Comparison of ENCODE assay signal across 23 cellular contexts in the genomic region with DNA sequence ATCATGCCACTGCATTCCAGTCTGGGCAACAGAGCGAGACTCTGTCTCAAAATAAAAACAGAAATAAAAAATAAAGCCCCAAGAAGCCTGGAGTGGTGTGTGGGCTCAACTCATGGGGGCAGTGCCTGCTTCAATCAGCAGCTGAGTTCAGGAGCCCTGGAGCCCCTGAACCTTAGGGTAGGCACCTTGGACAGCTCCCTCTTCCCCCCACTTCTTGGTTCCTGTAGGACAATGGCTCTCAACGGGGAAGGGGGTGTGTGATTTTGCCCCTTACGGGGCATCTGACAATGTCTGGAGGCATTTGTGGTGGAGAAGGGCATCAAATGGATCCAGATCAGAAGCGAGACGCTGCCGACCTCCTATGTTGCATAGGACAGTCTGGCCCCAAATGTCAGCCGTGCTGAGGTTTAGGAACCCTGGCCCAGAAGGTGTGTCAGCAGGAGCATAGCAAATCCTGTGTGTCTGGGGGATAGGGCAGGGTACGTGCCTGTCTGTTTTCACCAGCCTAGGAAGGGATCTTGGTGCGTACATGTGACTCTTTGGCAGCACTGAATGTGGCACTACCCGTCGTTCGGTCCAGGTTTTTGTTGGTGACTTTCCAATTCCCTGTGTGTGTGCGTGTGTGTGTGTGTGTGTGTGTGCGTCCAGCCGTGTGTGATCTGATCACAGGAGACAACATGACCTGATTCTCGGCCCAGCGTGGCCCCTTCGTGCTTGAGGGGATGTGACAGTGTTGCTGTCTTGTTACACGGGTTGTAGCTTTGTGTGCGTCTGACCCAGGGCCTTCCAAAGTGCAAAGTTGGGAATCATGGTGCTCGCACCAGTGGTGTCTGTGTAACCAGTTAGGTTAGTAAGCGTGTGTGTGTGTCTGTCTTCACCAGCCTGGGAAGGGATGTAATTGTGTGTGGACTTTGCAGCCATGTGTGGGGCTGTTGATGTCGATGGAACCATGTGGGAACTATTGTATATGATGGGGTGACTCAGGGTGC. TPM values are rescaled to one million over a fixed set of nuclear protein-coding genes. Genes with fewer than 3 reads are reported as not detected.
A peak's percentile ranks its signal among the peaks of the same experiment; 100 is the strongest.
DNase-seq lines count a peak whose midpoint lies in the region; ATAC-seq, FAIRE-seq and TF ChIP-seq lines count a peak whose summit lies in the region.
"Had no signal": no experiment of that assay in that cellular context is flagged by ENCODE, and none has a peak within 500 bp of the region (broad histone marks: within the 10 kb centered on the region; RNA-seq: fewer than 3 reads in every experiment).

No MANE protein-coding gene starts in this region.

- peaks cover 19% of the 10 kb centered on the region for H3K27me3 Mint-ChIP-seq in neural crest cell (ENCODE audit: low read depth)
- peaks cover 21 to 43% of the 10 kb centered on the region in 2 donors for H3K27me3 Mint-ChIP-seq in CD8-positive, alpha-beta memory T cell

- no peaks in the 10 kb centered on the region for H4K20me1 ChIP-seq in HCT116 (ENCODE audit: insufficient read depth)
- H4K20me1 ChIP-seq in GM12878 (ENCODE audit: control insufficient read depth, insufficient read depth) = no peaks in the 10 kb centered on the region

- ATAC-seq in HCT116 (no peak), GM12878 (no peak)
- ATAC-seq: activated naive CD8-positive, alpha-beta T cell treated with anti-CD3 and anti-CD28 coated beads, Interleukin-2, amount 50 U/mL, for 24 hours; body of pancreas had no signal

- peaks cover 8% of the 10 kb centered on the region; the same call in 1 of the 2 replicates for H3K27me3 ChIP-seq in HCT116 (ENCODE audit: insufficient read depth, low read length)
- H3K27me3 ChIP-seq in GM12878 (replicated peaks in 1 of 2; ENCODE audit: control insufficient read depth in 2 of 2, insufficient read depth in 2 of 2, low read length in 1 of 2) = peaks cover 0 to 5% of the 10 kb centered on the region in 2 experiments; a peak in 1 of 4 replicates
- no peaks in the 10 kb centered on the region for H3K27me3 ChIP-seq in CD8-positive, alpha-beta memory T cell (ENCODE audit: insufficient read depth, low read length, poor library complexity, severe bottlenecking)
- H3K27me3 ChIP-seq: body of pancreas had no signal

- H3K9ac ChIP-seq in HCT116 (ENCODE audit: low read length) (no peak overlapping the region), GM12878 (ENCODE audit: control insufficient read depth, insufficient read depth, low read length) (no peak overlapping the region)

- H3K4me3 Mint-ChIP-seq in neural crest cell = no peak overlapping the region
- no peak overlapping the region for H3K4me3 Mint-ChIP-seq in CD8-positive, alpha-beta memory T cell
- H3K4me3 Mint-ChIP-seq: activated CD4-positive, alpha-beta memory T cell treated with anti-CD3 and anti-CD28 coated beads for 36 hours; activated naive CD8-positive, alpha-beta T cell treated with anti-CD3 and anti-CD28 coated beads, Interleukin-2, amount 50 U/mL, for 24 hours; memory B cell; type B pancreatic cell had no signal

- CTCF ChIA-PET in HCT116 (lab: Charles Lee) (no interaction called here), GM12878 (lab: Yijun Ruan, JAX) (no interaction called here)
- CTCF ChIA-PET in CD8-positive, alpha-beta memory T cell (lab: Charles Lee) = no interaction called here

- in situ Hi-C loops in GM12878 (cut with MboI) = no loop called here

- no peak overlapping the region for H3K4me3 ChIP-seq in HCT116 (replicated peaks in 1 of 2; ENCODE audit: low read depth in 1 of 2, low read length in 2 of 2)
- H3K4me3 ChIP-seq in GM12878 = no peak overlapping the region
- no peak overlapping the region for H3K4me3 ChIP-seq in CD8-positive, alpha-beta memory T cell (ENCODE audit: low read length)
- H3K4me3 ChIP-seq: body of pancreas, coronary artery, prostate gland had no signal

- 29% methylated on average over 23 of the region's 23 CpGs for WGBS in GM12878 (ENCODE audit: insufficient coverage, insufficient replicate concordance, low lambda C conversion rate, missing lambda C conversion rate)

- H3K9me2 ChIP-seq in HCT116 (ENCODE audit: insufficient read depth) = no peaks in the 10 kb centered on the region

- H2AFZ ChIP-seq in HCT116 (ENCODE audit: low read depth, low read length, poor library complexity, severe bottlenecking) (no peak overlapping the region), GM12878 (ENCODE audit: control insufficient read depth, low read depth, low read length) (no peak overlapping the region)

- H3K79me2 ChIP-seq in HCT116 (ENCODE audit: insufficient read depth, low read length) = no peaks in the 10 kb centered on the region
- no peaks in the 10 kb centered on the region for H3K79me2 ChIP-seq in GM12878 (ENCODE audit: control insufficient read depth, insufficient read depth, low read length)

- intact Hi-C loops in HCT116 (cut with micrococcal nuclease) = no loop called here
- intact Hi-C loops in GM12878 (cut with micrococcal nuclease; ENCODE audit: unreplicated experiment) = no loop called here

- no peak for FAIRE-seq in GM12878 (lab: Jason Lieb, UNC)
- FAIRE-seq: endometrium, small intestine had no signal

- no peaks in the 10 kb centered on the region for H3K36me3 ChIP-seq in HCT116 (ENCODE audit: control insufficient read depth in 1 of 2, insufficient read depth in 2 of 2, low read length in 2 of 2)
- H3K36me3 ChIP-seq in GM12878 (ENCODE audit: control insufficient read depth in 2 of 2, insufficient read depth in 2 of 2, low read length in 1 of 2) = no peaks in the 10 kb centered on the region
- no peaks in the 10 kb centered on the region for H3K36me3 ChIP-seq in CD8-positive, alpha-beta memory T cell (ENCODE audit: insufficient read depth, low read length)
- H3K36me3 ChIP-seq: prostate gland had no signal

- BruUV-seq in HCT116 (replicated peaks; lab: Mats Ljungman, UMichigan) (no TSS peak), GM12878 (replicated peaks; lab: Mats Ljungman, UMichigan) (no TSS peak)

- H3K9me3 ChIP-seq in HCT116 (ENCODE audit: control insufficient read depth in 1 of 2, insufficient read depth in 1 of 2, low read depth in 1 of 2, low read length in 2 of 2) = no peaks in the 10 kb centered on the region; a peak in 1 of 4 replicates
- H3K9me3 ChIP-seq in GM12878 (replicated peaks; ENCODE audit: control insufficient read depth, insufficient read depth, low read length) = no peaks in the 10 kb centered on the region; the same call in 2 of the 3 replicates
- no peaks in the 10 kb centered on the region for H3K9me3 ChIP-seq in CD8-positive, alpha-beta memory T cell (ENCODE audit: low read length)
- H3K9me3 ChIP-seq: body of pancreas, prostate gland had no signal

- peaks cover 3% of the 10 kb centered on the region for H3K36me3 Mint-ChIP-seq in neural crest cell (ENCODE audit: low read depth)
- H3K36me3 Mint-ChIP-seq in CD8-positive, alpha-beta memory T cell = peaks cover 0 to 4% (median 0%) of the 10 kb centered on the region in 3 donors
- H3K36me3 Mint-ChIP-seq: activated CD4-positive, alpha-beta memory T cell treated with anti-CD3 and anti-CD28 coated beads for 36 hours; memory B cell; type B pancreatic cell had no signal

- TF ChIP-seq RAD21 in HCT116 (IDR thresholded peaks at IDR 0.05; ENCODE audit: low read depth) (no peak), GM12878 (IDR thresholded peaks at IDR 0.05; ENCODE audit: insufficient read depth, low read depth, low read length) (no peak)

- H3K4me1 ChIP-seq in HCT116 (ENCODE audit: control insufficient read depth in 1 of 2, insufficient read depth in 2 of 2, low read length in 2 of 2) (no peaks in the 10 kb centered on the region), GM12878 (ENCODE audit: control insufficient read depth, insufficient read depth, low read length) (no peaks in the 10 kb centered on the region)
- H3K4me1 ChIP-seq in CD8-positive, alpha-beta memory T cell (ENCODE audit: insufficient read depth, low read length) = no peaks in the 10 kb centered on the region
- H3K4me1 ChIP-seq: body of pancreas, prostate gland had no signal

- peaks cover 6% of the 10 kb centered on the region for H3K4me1 Mint-ChIP-seq in neural crest cell
- peaks cover 0 to 2% (median 0%) of the 10 kb centered on the region in 3 donors for H3K4me1 Mint-ChIP-seq in CD8-positive, alpha-beta memory T cell
- H3K4me1 Mint-ChIP-seq: activated naive CD8-positive, alpha-beta T cell treated with anti-CD3 and anti-CD28 coated beads, Interleukin-2, amount 50 U/mL, for 24 hours had no signal

- TF ChIP-seq POLR2A in HCT116 (IDR thresholded peaks at IDR 0.05; ENCODE audit: borderline replicate concordance, extremely low read depth, insufficient read depth, insufficient read length) = no peak
- TF ChIP-seq POLR2A in GM12878 (IDR thresholded peaks at IDR 0.05; ENCODE audit: low read depth, low read length) = no peak

- RAD21 ChIA-PET in HCT116 (lab: Charles Lee; ENCODE audit: low non-redundant PET in 1 of 2, low total read pairs in 2 of 2, uncharacterized antibody in 2 of 2, unreplicated experiment in 2 of 2) (no interaction called here), GM12878 (lab: Charles Lee; ENCODE audit: unreplicated experiment) (no interaction called here)

- no peak overlapping the region for H3K4me2 ChIP-seq in HCT116 (ENCODE audit: low read length)
- no peak overlapping the region for H3K4me2 ChIP-seq in GM12878 (ENCODE audit: control insufficient read depth, insufficient read depth)

- SMC1A ChIA-PET in GM12878 (lab: Charles Lee; ENCODE audit: uncharacterized antibody, unreplicated experiment) = no interaction called here

- no peak for TF ChIP-seq EP300 in GM12878 (IDR thresholded peaks at IDR 0.05; ENCODE audit: borderline replicate concordance in 1 of 2, control insufficient read depth in 1 of 2, low read depth in 2 of 2, low read length in 2 of 2)

- H3K27ac ChIP-seq in HCT116 (ENCODE audit: low read depth, low read length) = no peak overlapping the region
- no peak overlapping the region for H3K27ac ChIP-seq in GM12878 (ENCODE audit: control insufficient read depth, insufficient read depth)
- no peak overlapping the region for H3K27ac ChIP-seq in CD8-positive, alpha-beta memory T cell (ENCODE audit: low read depth, low read length)
- H3K27ac ChIP-seq: body of pancreas, coronary artery, prostate gland had no signal

- peak overlapping the region; percentile 51 for H3K27ac Mint-ChIP-seq in neural crest cell (ENCODE audit: unreplicated experiment)
- H3K27ac Mint-ChIP-seq in CD8-positive, alpha-beta memory T cell = peak overlapping the region in 1 of 8 donors; percentile 43
- H3K27ac Mint-ChIP-seq: activated CD4-positive, alpha-beta memory T cell treated with anti-CD3 and anti-CD28 coated beads for 36 hours; activated naive CD8-positive, alpha-beta T cell treated with anti-CD3 and anti-CD28 coated beads, Interleukin-2, amount 50 U/mL, for 24 hours; memory B cell; type B pancreatic cell had no signal

- peaks cover 4% of the 10 kb centered on the region for H3K9me3 Mint-ChIP-seq in neural crest cell
- H3K9me3 Mint-ChIP-seq in CD8-positive, alpha-beta memory T cell = peaks cover 0 to 7% (median 2%) of the 10 kb centered on the region in 5 donors
- H3K9me3 Mint-ChIP-seq: activated CD4-positive, alpha-beta memory T cell treated with anti-CD3 and anti-CD28 coated beads for 36 hours; type B pancreatic cell had no signal

- POLR2A ChIA-PET in HCT116 (lab: Charles Lee) = no interaction called here
- POLR2A ChIA-PET in GM12878 (lab: Charles Lee) = no interaction called here
- POLR2A ChIA-PET in CD8-positive, alpha-beta memory T cell (lab: Charles Lee) = no interaction called here

- TF ChIP-seq CTCF in HCT116 (IDR thresholded peaks at IDR 0.05 in 2 of 3, conservative IDR thresholded peaks at IDR 0.05 in 1 of 3; ENCODE audit: borderline replicate concordance in 1 of 3, insufficient read depth in 1 of 3, low read depth in 2 of 3, low read length in 2 of 3) (no peak), GM12878 (IDR thresholded peaks at IDR 0.05 in 2 of 3, conservative IDR thresholded peaks at IDR 0.05 in 1 of 3; ENCODE audit: control insufficient read depth in 2 of 3, extremely low read depth in 1 of 3, insufficient read depth in 1 of 3, low read depth in 3 of 3, low read length in 3 of 3) (no peak), neural crest cell (conservative IDR thresholded peaks at IDR 0.05) (no peak)

- DNase-seq in HCT116 (ENCODE audit: low read depth, low spot score) (no peak), GM12878 (ENCODE audit: low read depth, low spot score) (no peak), neural crest cell (ENCODE audit: low read depth, low spot score) (no peak), mesenteric fat pad (ENCODE audit: low spot score) (no peak), GDM1 (lab: John Stamatoyannopoulos, UW) (no peak)
- DNase-seq in CD8-positive, alpha-beta memory T cell = no peak
- DNase-seq: activated CD4-positive, alpha-beta memory T cell treated with anti-CD3 and anti-CD28 coated beads for 36 hours; activated effector memory CD4-positive, alpha-beta T cell treated with anti-CD3 and anti-CD28 coated beads, Interleukin-2, amount 50 U/mL, for 16 hours; activated naive CD8-positive, alpha-beta T cell treated with anti-CD3 and anti-CD28 coated beads, Interleukin-2, amount 50 U/mL, for 24 hours; body of pancreas; DMS53; NCI-H1105; NCI-H2081; NCI-H446 treated with DMSO at 0.1 percent for 48 hours; small intestine had no signal

RNA-seq across cellular contexts. Expression of gene IGLON5, which starts 7.5 kb away (rescaled TPM):
- total RNA-seq in HCT116 (2021; ENCODE audit: unreplicated experiment) = not detected
- polyA plus RNA-seq in HCT116 (2012) = 0.07 and 0.12 TPM in 2 replicates
- not detected in 2 replicates for total RNA-seq in GM12878 (2013; cell fraction: nucleolus; rRNA removed)
- total RNA-seq in GM12878 (2014; rRNA removed) = not detected in 2 replicates
- not detected in 2 replicates for total RNA-seq in GM12878 (2014; rRNA removed; fragmentation: Illumina TruSeq; extraction: Trizol)
- total RNA-seq in GM12878 (2021) = not detected in 2 replicates
- polyA plus RNA-seq in GM12878 (2011; ENCODE audit: low read depth) = not detected
- polyA plus RNA-seq in GM12878 (2011; rRNA removed) = not detected in 2 replicates
- not detected in 2 replicates for polyA plus RNA-seq in GM12878 (2011; cell fraction: cytosol; rRNA removed)
- polyA plus RNA-seq in GM12878 (2011; cell fraction: nucleus; rRNA removed) = not detected in 2 replicates
- 0.04 and 0.07 TPM in 2 replicates for polyA plus RNA-seq in GM12878 (2012)
- not detected in 2 replicates for polyA plus RNA-seq in GM12878 (2014; fragmentation: Illumina TruSeq; extraction: Trizol)
- not detected for polyA plus RNA-seq in GM12878 (2014; fragmentation: Nextera tagmentation; extraction: Ambion mirVana)
- not detected in 2 replicates for polyA plus RNA-seq in GM12878 (2014; rRNA removed)
- not detected for polyA plus RNA-seq in GM12878 (2016; fragmentation: Nextera tagmentation; extraction: Ambion mirVana)
- not detected in 2 replicates for polyA minus RNA-seq in GM12878 (2011; rRNA and poly(A)+ RNA removed)
- polyA minus RNA-seq in GM12878 (2011; cell fraction: cytosol; rRNA and poly(A)+ RNA removed) = not detected in 2 replicates
- not detected in 2 replicates for polyA minus RNA-seq in GM12878 (2011; cell fraction: nucleus; rRNA and poly(A)+ RNA removed)
- 17.4 and 18.1 TPM in 2 replicates for total RNA-seq in neural crest cell
- total RNA-seq in mesenteric fat pad = 3.7 TPM
- under 1 TPM; 0.09 TPM for total RNA-seq in CD8-positive, alpha-beta memory T cell
- not detected for polyA plus RNA-seq in CD8-positive, alpha-beta memory T cell
- total RNA-seq: body of pancreas; HT1080; RPMI7951; T-helper 2 cell treated with Interferon-gamma antibody and Interleukin-4, amounts not matched to agents 100 ng/mL and 5 ng/mL, for 36 hours had no signal

RNA-seq across cellular contexts. Expression of gene VSIG10L, which starts 23.0 kb away (rescaled TPM):
- total RNA-seq in HCT116 (2021; ENCODE audit: unreplicated experiment) = 4.6 TPM
- polyA plus RNA-seq in HCT116 (2012) = 2.6 and 2.9 TPM in 2 replicates
- 1.1 and 1.5 TPM in 2 replicates for total RNA-seq in GM12878 (2013; cell fraction: nucleolus; rRNA removed)
- total RNA-seq in GM12878 (2014; rRNA removed) = 0.16 and 0.23 TPM in 2 replicates
- 0.18 and 0.27 TPM in 2 replicates for total RNA-seq in GM12878 (2014; rRNA removed; fragmentation: Illumina TruSeq; extraction: Trizol)
- 0.64 and 0.77 TPM in 2 replicates for total RNA-seq in GM12878 (2021)
- polyA plus RNA-seq in GM12878 (2011; ENCODE audit: low read depth) = 0.55 TPM
- polyA plus RNA-seq in GM12878 (2011; rRNA removed) = 0.62 and 0.80 TPM in 2 replicates
- polyA plus RNA-seq in GM12878 (2011; cell fraction: cytosol; rRNA removed) = 0.59 and 0.96 TPM in 2 replicates
- polyA plus RNA-seq in GM12878 (2011; cell fraction: nucleus; rRNA removed) = 1.4 and 2.0 TPM in 2 replicates
- 0.93 and 1.2 TPM in 2 replicates for polyA plus RNA-seq in GM12878 (2012)
- polyA plus RNA-seq in GM12878 (2014; fragmentation: Illumina TruSeq; extraction: Trizol) = 0.59 and 0.62 TPM in 2 replicates
- under 1 TPM; 0.09 to 0.11 TPM for polyA plus RNA-seq in GM12878 (2014; fragmentation: Nextera tagmentation; extraction: Ambion mirVana)
- 0.47 and 0.67 TPM in 2 replicates for polyA plus RNA-seq in GM12878 (2014; rRNA removed)
- under 1 TPM; 0.40 to 0.93 TPM for polyA plus RNA-seq in GM12878 (2016; fragmentation: Nextera tagmentation; extraction: Ambion mirVana)
- 0.07 and 0.46 TPM in 2 replicates for polyA minus RNA-seq in GM12878 (2011; rRNA and poly(A)+ RNA removed)
- polyA minus RNA-seq in GM12878 (2011; cell fraction: cytosol; rRNA and poly(A)+ RNA removed) = not detected in 2 replicates
- 0.12 and 0.48 TPM in 2 replicates for polyA minus RNA-seq in GM12878 (2011; cell fraction: nucleus; rRNA and poly(A)+ RNA removed)
- total RNA-seq in neural crest cell = 3.1 and 3.5 TPM in 2 replicates
- total RNA-seq in mesenteric fat pad = 2.4 TPM
- 1 to 10 TPM; 3.3 to 3.6 TPM for total RNA-seq in CD8-positive, alpha-beta memory T cell
- 0.29 TPM for polyA plus RNA-seq in CD8-positive, alpha-beta memory T cell

RNA-seq across cellular contexts. Expression of gene ETFB, which starts 47.2 kb away (rescaled TPM):
- total RNA-seq in HCT116 (2021; ENCODE audit: unreplicated experiment) (140 TPM), GM12878 (2014; rRNA removed) (75.9 and 82.7 TPM in 2 replicates), GM12878 (2014; rRNA removed; fragmentation: Illumina TruSeq; extraction: Trizol) (77.3 and 92.8 TPM in 2 replicates), GM12878 (2021) (129 and 133 TPM in 2 replicates), neural crest cell (41.1 and 42.4 TPM in 2 replicates), mesenteric fat pad (194 TPM)
- polyA plus RNA-seq in HCT116 (2012) = 194 and 238 TPM in 2 replicates
- 14.3 and 15.7 TPM in 2 replicates for total RNA-seq in GM12878 (2013; cell fraction: nucleolus; rRNA removed)
- polyA plus RNA-seq in GM12878 (2011; ENCODE audit: low read depth) = 92.6 TPM
- polyA plus RNA-seq in GM12878 (2011; rRNA removed) (35.9 and 66.3 TPM in 2 replicates), GM12878 (2014; fragmentation: Illumina TruSeq; extraction: Trizol) (5.2 and 33.4 TPM in 2 replicates), GM12878 (2014; fragmentation: Nextera tagmentation; extraction: Ambion mirVana) (10 to 100 TPM; 15.1 to 50.1 TPM), GM12878 (2014; rRNA removed) (108 and 126 TPM in 2 replicates), GM12878 (2016; fragmentation: Nextera tagmentation; extraction: Ambion mirVana) (100 to 1,000 TPM; 142 to 166 TPM)
- polyA plus RNA-seq in GM12878 (2011; cell fraction: cytosol; rRNA removed) = 97.5 and 127 TPM in 2 replicates
- 43.2 and 57.3 TPM in 2 replicates for polyA plus RNA-seq in GM12878 (2011; cell fraction: nucleus; rRNA removed)
- polyA plus RNA-seq in GM12878 (2012) = 92.2 and 103 TPM in 2 replicates
- polyA minus RNA-seq in GM12878 (2011; rRNA and poly(A)+ RNA removed) = 27.8 and 37.6 TPM in 2 replicates
- polyA minus RNA-seq in GM12878 (2011; cell fraction: cytosol; rRNA and poly(A)+ RNA removed) = 15.0 and 20.3 TPM in 2 replicates
- polyA minus RNA-seq in GM12878 (2011; cell fraction: nucleus; rRNA and poly(A)+ RNA removed) = 7.1 and 11.8 TPM in 2 replicates
- total RNA-seq in CD8-positive, alpha-beta memory T cell = 100 to 1,000 TPM; 122 to 124 TPM
- 80.0 TPM for polyA plus RNA-seq in CD8-positive, alpha-beta memory T cell

RNA-seq across cellular contexts. Expression of gene CLDND2, which starts 49.8 kb away (rescaled TPM):
- 1.8 TPM for total RNA-seq in HCT116 (2021; ENCODE audit: unreplicated experiment)
- 1.3 and 2.0 TPM in 2 replicates for polyA plus RNA-seq in HCT116 (2012)
- 1.2 and 1.3 TPM in 2 replicates for total RNA-seq in GM12878 (2013; cell fraction: nucleolus; rRNA removed)
- total RNA-seq in GM12878 (2014; rRNA removed) = 0.38 and 0.62 TPM in 2 replicates
- 0.28 and 0.45 TPM in 2 replicates for total RNA-seq in GM12878 (2014; rRNA removed; fragmentation: Illumina TruSeq; extraction: Trizol)
- total RNA-seq in GM12878 (2021) = 0.90 and 3.3 TPM in 2 replicates
- not detected for polyA plus RNA-seq in GM12878 (2011; ENCODE audit: low read depth)
- polyA plus RNA-seq in GM12878 (2011; rRNA removed) = 1.4 and 1.8 TPM in 2 replicates
- 0.13 and 0.33 TPM in 2 replicates for polyA plus RNA-seq in GM12878 (2011; cell fraction: cytosol; rRNA removed)
- polyA plus RNA-seq in GM12878 (2011; cell fraction: nucleus; rRNA removed) = 0.85 and 1.8 TPM in 2 replicates
- 1.2 and 1.7 TPM in 2 replicates for polyA plus RNA-seq in GM12878 (2012)
- polyA plus RNA-seq in GM12878 (2014; fragmentation: Illumina TruSeq; extraction: Trizol) = not detected in 2 replicates
- polyA plus RNA-seq in GM12878 (2014; fragmentation: Nextera tagmentation; extraction: Ambion mirVana) = 1 to 10 TPM; 1.2 to 3.2 TPM
- polyA plus RNA-seq in GM12878 (2014; rRNA removed) = 0.24 and 0.67 TPM in 2 replicates
- polyA plus RNA-seq in GM12878 (2016; fragmentation: Nextera tagmentation; extraction: Ambion mirVana) = 1 to 10 TPM; 3.2 to 7.1 TPM
- 0.37 TPM in 1 of 2 replicates, not detected in the other for polyA minus RNA-seq in GM12878 (2011; rRNA and poly(A)+ RNA removed)
- polyA minus RNA-seq in GM12878 (2011; cell fraction: cytosol; rRNA and poly(A)+ RNA removed) = not detected in 2 replicates
- not detected in 2 replicates for polyA minus RNA-seq in GM12878 (2011; cell fraction: nucleus; rRNA and poly(A)+ RNA removed)
- total RNA-seq in neural crest cell = 0.84 and 1.1 TPM in 2 replicates
- 4.4 TPM for total RNA-seq in mesenteric fat pad
- 10 to 100 TPM; 24.9 to 25.0 TPM for total RNA-seq in CD8-positive, alpha-beta memory T cell
- polyA plus RNA-seq in CD8-positive, alpha-beta memory T cell = 1.5 TPM
- total RNA-seq: body of pancreas, HT1080, RPMI7951 had no signal

RNA-seq across cellular contexts. Expression of gene NKG7, which starts 53.5 kb away (rescaled TPM):
- total RNA-seq in HCT116 (2021; ENCODE audit: unreplicated experiment) = not detected
- 0.10 TPM in 1 of 2 replicates, not detected in the other for polyA plus RNA-seq in HCT116 (2012)
- 9.1 and 11.9 TPM in 2 replicates for total RNA-seq in GM12878 (2013; cell fraction: nucleolus; rRNA removed)
- 16.2 and 17.1 TPM in 2 replicates for total RNA-seq in GM12878 (2014; rRNA removed)
- total RNA-seq in GM12878 (2014; rRNA removed; fragmentation: Illumina TruSeq; extraction: Trizol) = 10.0 and 11.3 TPM in 2 replicates
- 21.0 and 23.1 TPM in 2 replicates for total RNA-seq in GM12878 (2021)
- 14.2 TPM for polyA plus RNA-seq in GM12878 (2011; ENCODE audit: low read depth)
- polyA plus RNA-seq in GM12878 (2011; rRNA removed) = 5.2 and 14.4 TPM in 2 replicates
- polyA plus RNA-seq in GM12878 (2011; cell fraction: cytosol; rRNA removed) = 35.2 and 42.2 TPM in 2 replicates
- polyA plus RNA-seq in GM12878 (2011; cell fraction: nucleus; rRNA removed) = 16.2 and 16.7 TPM in 2 replicates
- polyA plus RNA-seq in GM12878 (2012) = 16.0 and 18.5 TPM in 2 replicates
- polyA plus RNA-seq in GM12878 (2014; fragmentation: Illumina TruSeq; extraction: Trizol) = 5.0 and 15.7 TPM in 2 replicates
- 10 to 100 TPM; 35.1 to 48.7 TPM for polyA plus RNA-seq in GM12878 (2014; fragmentation: Nextera tagmentation; extraction: Ambion mirVana)
- 27.3 and 29.5 TPM in 2 replicates for polyA plus RNA-seq in GM12878 (2014; rRNA removed)
- polyA plus RNA-seq in GM12878 (2016; fragmentation: Nextera tagmentation; extraction: Ambion mirVana) = 10 to 100 TPM; 21.5 to 24.7 TPM
- 11.3 and 26.5 TPM in 2 replicates for polyA minus RNA-seq in GM12878 (2011; rRNA and poly(A)+ RNA removed)
- polyA minus RNA-seq in GM12878 (2011; cell fraction: cytosol; rRNA and poly(A)+ RNA removed) = 6.7 and 9.8 TPM in 2 replicates
- 7.6 and 10.2 TPM in 2 replicates for polyA minus RNA-seq in GM12878 (2011; cell fraction: nucleus; rRNA and poly(A)+ RNA removed)
- total RNA-seq in neural crest cell = not detected in 2 replicates
- total RNA-seq in mesenteric fat pad = 3.7 TPM
- 100 to 1,000 TPM; 866 to 901 TPM for total RNA-seq in CD8-positive, alpha-beta memory T cell
- polyA plus RNA-seq in CD8-positive, alpha-beta memory T cell = 2,087 TPM
- total RNA-seq: body of pancreas, HT1080, RPMI7951 had no signal

Comparison
In these comparisons a context has a peak if more than half of its experiments do, and no peak if none do; other contexts are left out.
1. Of the 18 proteins assayed by ChIP-seq in both GM12878 and HCT116: peak only in GM12878: none; only in HCT116: none; in both: REST; in neither: 17.